1 cellular context compared by ENCODE assay signal in the genomic region with DNA sequence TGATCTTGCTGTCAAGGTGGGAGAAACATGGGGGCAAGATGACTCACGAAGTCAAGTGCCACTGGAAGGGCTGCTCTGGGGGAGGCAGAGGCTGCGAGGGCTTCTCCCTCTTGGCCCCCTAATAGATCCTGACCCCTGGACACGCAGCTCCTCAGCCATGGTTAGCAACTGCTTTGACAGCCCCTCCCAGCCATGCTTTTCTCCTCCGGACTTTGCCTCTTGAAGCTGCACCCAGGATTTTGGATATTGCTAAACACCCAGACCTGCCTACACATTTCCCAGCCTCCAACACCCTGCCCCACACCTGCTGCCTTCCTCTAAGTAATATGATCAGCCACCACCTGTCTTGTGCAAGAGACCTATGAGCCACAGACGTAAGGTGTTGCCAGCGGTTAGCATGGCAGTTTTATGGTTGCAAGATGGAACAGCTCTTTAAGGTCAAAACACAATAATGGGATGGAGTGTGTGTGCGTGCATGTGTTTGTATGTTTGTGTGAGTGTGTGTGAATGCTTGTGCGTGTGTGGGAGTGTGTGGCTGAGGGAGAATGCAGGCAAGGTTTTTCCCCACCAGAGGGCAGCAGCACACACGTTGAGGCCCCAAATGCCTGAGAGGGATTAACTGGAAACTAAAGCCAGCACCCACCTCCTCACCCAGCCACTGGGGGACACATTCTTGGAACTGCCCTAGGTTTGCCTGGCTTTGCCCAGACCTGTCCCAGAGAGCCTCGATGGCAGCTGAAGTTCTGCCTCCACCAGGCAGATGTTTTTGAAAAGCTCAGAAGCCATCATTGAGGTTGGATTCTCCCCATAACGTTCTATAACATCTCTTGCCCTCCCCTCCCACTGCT.
TF ChIP-seq lines count a peak whose summit lies in the region.

No MANE protein-coding gene starts in this region.

TF ChIP-seq in endothelial cell of umbilical vein, 7 proteins besides CTCF, POLR2A, EP300 and RAD21:
- no peak for TF ChIP-seq MYC (IDR thresholded peaks at IDR 0.05; ENCODE audit: low read depth, low read length)
- no peak for TF ChIP-seq JUN (IDR thresholded peaks at IDR 0.05; ENCODE audit: borderline replicate concordance, insufficient read depth, insufficient read length, low read depth)
- TF ChIP-seq POLR2AphosphoS5 (IDR thresholded peaks at IDR 0.05; ENCODE audit: insufficient read depth, low read depth, low read length) = no peak
- no peak for TF ChIP-seq EZH2 (IDR thresholded peaks at IDR 0.05; ENCODE audit: borderline replicate concordance, low read depth, low read length, severe bottlenecking)
- TF ChIP-seq, protein P1, sequence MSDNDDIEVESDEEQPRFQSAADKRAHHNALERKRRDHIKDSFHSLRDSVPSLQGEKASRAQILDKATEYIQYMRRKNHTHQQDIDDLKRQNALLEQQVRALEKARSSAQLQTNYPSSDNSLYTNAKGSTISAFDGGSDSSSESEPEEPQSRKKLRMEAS (IDR thresholded peaks at IDR 0.05; ENCODE audit: insufficient read depth, insufficient read length) = no peak
- TF ChIP-seq FOS (IDR thresholded peaks at IDR 0.05; ENCODE audit: borderline replicate concordance, insufficient read depth, low read length) = no peak
- no peak for TF ChIP-seq GATA2 (IDR thresholded peaks at IDR 0.05; ENCODE audit: insufficient read depth, insufficient read length, low read depth, low read length)
